ENCODE assay signal across 8 cellular contexts in the genomic region with DNA sequence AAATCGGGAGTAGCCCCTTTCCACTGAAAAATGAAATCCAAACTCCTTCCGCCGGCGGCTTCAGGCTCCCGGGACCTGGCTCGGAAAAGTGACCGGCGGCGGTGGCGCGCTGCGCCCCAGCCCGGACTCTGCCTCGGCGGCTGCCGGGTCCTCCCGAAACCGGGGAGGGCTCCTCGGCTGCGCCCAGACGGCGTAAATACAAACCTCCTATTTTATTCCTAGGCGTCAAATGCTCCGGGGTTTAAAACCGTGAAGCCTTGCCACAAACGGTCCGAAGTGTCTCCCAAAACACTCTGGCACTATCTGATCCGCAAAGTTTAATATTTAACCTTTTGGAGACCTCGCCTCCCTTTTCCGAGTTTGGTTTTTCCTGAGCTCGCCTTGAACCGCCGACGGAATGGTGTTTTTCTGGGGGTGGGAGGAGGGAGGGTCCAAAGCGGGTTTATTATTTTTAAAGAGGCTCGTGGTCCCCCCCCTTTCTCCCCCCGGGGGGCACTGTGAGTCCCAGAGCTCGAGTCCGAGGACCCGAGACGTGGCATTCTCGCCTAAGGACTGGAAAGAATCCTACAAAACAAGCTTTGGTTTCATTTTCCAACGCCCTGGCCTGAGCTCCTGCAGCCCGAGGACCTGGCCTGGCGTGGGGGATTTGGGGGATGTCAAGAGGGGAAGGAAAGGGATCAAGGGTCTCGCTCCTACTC. TPM values are rescaled to one million over a fixed set of nuclear protein-coding genes. Genes with fewer than 3 reads are reported as not detected.
DNase-seq lines count a peak whose midpoint lies in the region; ATAC-seq and TF ChIP-seq lines count a peak whose summit lies in the region.

No MANE protein-coding gene starts in this region.

- peak overlapping the region; percentile 9 for H3K18ac ChIP-seq in H9 (ENCODE audit: insufficient read length, low read depth, low read length)

- CTCF ChIA-PET in BJ (lab: Yijun Ruan, JAX): interaction anchor here (1.0 to 1.5 kb wide), 4 partner anchors 29 to 182 kb away, joined by 3 to 5 read pairs (median 4); no protein-coding TSS in a partner anchor

- no CpG with 5 or more reads among the region's 46 CpGs for WGBS in H9 (ENCODE audit: extremely low coverage, insufficient read length, low lambda C conversion rate)

- no peak overlapping the region for H2BK5ac ChIP-seq in H9 (ENCODE audit: insufficient read length, low read length)

- no peak overlapping the region for H3K27ac Mint-ChIP-seq in H9

- H3K79me2 ChIP-seq in H9 (ENCODE audit: insufficient read depth, low read length): no peaks in the 10 kb centered on the region

- peak overlapping the region; percentile 67 for H3K4me3 ChIP-seq in BJ (ENCODE audit: low read depth, low read length)
- H3K4me3 ChIP-seq in epithelial cell of proximal tubule (ENCODE audit: low read depth, low read length): peak overlapping the region; percentile 97

- no peaks in the 10 kb centered on the region for H3K9me3 ChIP-seq in H9 (ENCODE audit: control insufficient read depth, low read depth, low read length)

- no peak overlapping the region for H3K9ac ChIP-seq in H9 (ENCODE audit: extremely low read depth, insufficient read length, low read length)

- H2BK120ac ChIP-seq in H9 (ENCODE audit: low read depth, low read length, poor library complexity, severe bottlenecking): no peak overlapping the region

- H3K36me3 Mint-ChIP-seq in H9 (ENCODE audit: insufficient read depth in 1 of 3, low read depth in 3 of 3): no peaks in the 10 kb centered on the region

- H3K4ac ChIP-seq in H9 (ENCODE audit: low read depth, low read length): no peak overlapping the region

- H3K56ac ChIP-seq in H9 (ENCODE audit: insufficient read length, low read depth, low read length): no peak overlapping the region

- DNase-seq in BJ (ENCODE audit: low read depth) (no peak), H9 (no peak), SW480 (ENCODE audit: low spot score) (peak; percentile 73), epithelial cell of proximal tubule (ENCODE audit: low read depth) (no peak), mucosa of gallbladder (ENCODE audit: low spot score) (peak; percentile 48), ureter (ENCODE audit: low spot score) (peak; percentile 80), NCI-H1048 (lab: John Stamatoyannopoulos, UW) (no peak)

- no peaks in the 10 kb centered on the region for H3K4me1 ChIP-seq in H9 (ENCODE audit: insufficient read depth, low read length)

- ATAC-seq in HG03521 (IDR thresholded peaks at IDR 0.05; ENCODE audit: unreplicated experiment): no peak

- H2BK15ac ChIP-seq in H9 (ENCODE audit: low read depth, low read length): no peak overlapping the region

- H4K8ac ChIP-seq in H9 (replicated peaks; ENCODE audit: insufficient read length, low read depth, low read length): no peak overlapping the region

- H2BK12ac ChIP-seq in H9 (ENCODE audit: insufficient read length, low read depth, low read length): no peak overlapping the region

- no peak overlapping the region for H4K5ac ChIP-seq in H9 (ENCODE audit: insufficient read length, low read depth, low read length)

- TF ChIP-seq CTCF in BJ (IDR thresholded peaks at IDR 0.05; ENCODE audit: insufficient read depth, low read depth, low read length): no peak
- no peak for TF ChIP-seq CTCF in H9 (conservative IDR thresholded peaks at IDR 0.05)
- TF ChIP-seq CTCF in epithelial cell of proximal tubule (conservative IDR thresholded peaks at IDR 0.05; ENCODE audit: low read depth, low read length): no peak

- H3K23ac ChIP-seq in H9 (ENCODE audit: insufficient read length, low read depth, low read length): no peak overlapping the region

- H3K9me3 Mint-ChIP-seq in H9: no peaks in the 10 kb centered on the region; a peak in 1 of 5 replicates

- no peaks in the 10 kb centered on the region for H4K20me1 ChIP-seq in H9 (ENCODE audit: control insufficient read depth, insufficient read depth, insufficient read length)

- peaks cover 31% of the 10 kb centered on the region for H3K23me2 ChIP-seq in H9 (ENCODE audit: insufficient read length, low read depth, low read length, poor library complexity, severe bottlenecking)

- peaks cover 23 to 47% of the 10 kb centered on the region in 2 experiments for H3K4me1 Mint-ChIP-seq in H9

- no peaks in the 10 kb centered on the region for H3K79me1 ChIP-seq in H9 (ENCODE audit: insufficient read depth, low read depth, low read length, poor library complexity, severe bottlenecking)

- no peak overlapping the region for H2AK5ac ChIP-seq in H9 (ENCODE audit: insufficient read length, low read length)

- POLR2A ChIA-PET in BJ (lab: Charles Lee): interaction anchor here (0.6 to 1.5 kb wide), 2 partner anchors 272 to 610 kb away, joined by 5 to 6 read pairs; no protein-coding TSS in a partner anchor

- no peak overlapping the region for H4K91ac ChIP-seq in H9 (ENCODE audit: insufficient read length, low read depth, low read length)

- H3K36me3 ChIP-seq in BJ (ENCODE audit: control insufficient read depth, insufficient read depth, low read length): peaks cover 7% of the 10 kb centered on the region

- H2BK20ac ChIP-seq in H9 (ENCODE audit: low read depth, low read length, poor library complexity, severe bottlenecking): no peak overlapping the region

- H3K27me3 Mint-ChIP-seq in H9 (ENCODE audit: low read depth): peaks cover 70% of the 10 kb centered on the region

- H3K14ac ChIP-seq in H9 (ENCODE audit: insufficient read depth, low read length): peak overlapping the region; percentile 20; the same call in 1 of the 2 replicates

- peak overlapping the region; percentile 41 for H3K4me2 ChIP-seq in H9 (ENCODE audit: insufficient read depth, insufficient read length, low read length)

- H3K27me3 ChIP-seq in BJ (ENCODE audit: control insufficient read depth, insufficient read depth, low read length): no peaks in the 10 kb centered on the region
- peaks cover 63% of the 10 kb centered on the region for H3K27me3 ChIP-seq in H9 (ENCODE audit: insufficient read depth, low read length)

- H3T11ph ChIP-seq in H9 (ENCODE audit: low read length): no peak overlapping the region

- H3K27ac ChIP-seq in H9 (ENCODE audit: insufficient read length, low read depth, low read length): no peak overlapping the region

- H2AFZ ChIP-seq in H9 (ENCODE audit: low read length): no peak overlapping the region

- peak overlapping the region; percentile 67 to 78 for H3K4me3 Mint-ChIP-seq in H9

RNA-seq across cellular contexts. Expression of gene TNRC18, which starts 1.9 kb away (rescaled TPM):
- 18.1 and 20.1 TPM in 2 replicates for polyA plus RNA-seq in BJ (2011; rRNA removed)
- polyA minus RNA-seq in BJ (2011; rRNA and poly(A)+ RNA removed): 33.3 and 39.5 TPM in 2 replicates
- total RNA-seq in H9 (2021) (21.2 and 21.6 TPM in 2 replicates), epithelial cell of proximal tubule (17.4 and 34.3 TPM in 2 replicates), mucosa of gallbladder (171 TPM), ureter (118 TPM)

Comparison
In these comparisons a context has a peak if more than half of its experiments do, and no peak if none do; other contexts are left out.
1. DNase-seq: peak in SW480 (single experiment), mucosa of gallbladder (single experiment) and ureter (single experiment); none in BJ (single experiment), H9 (single experiment), epithelial cell of proximal tubule (single experiment) and NCI-H1048 (single experiment).